In genomic region chr5:172293054-172293744, GRCh38 we compare ENCODE assay signal across 8 cellular contexts. TPM values are rescaled to one million over a fixed set of nuclear protein-coding genes. Genes with fewer than 3 reads are reported as not detected.
A peak's percentile ranks its signal among the peaks of the same experiment; 100 is the strongest.
DNase-seq lines count a peak whose midpoint lies in the region; ATAC-seq and TF ChIP-seq lines count a peak whose summit lies in the region.

No MANE protein-coding gene starts in this region.

- H3K27me3 ChIP-seq in CD4-positive, alpha-beta memory T cell (ENCODE audit: insufficient read depth, low read length) = no peaks in the 10 kb centered on the region

- H3K36me3 ChIP-seq in CD4-positive, alpha-beta memory T cell (ENCODE audit: insufficient read depth, low read length) = no peaks in the 10 kb centered on the region
- H3K36me3 ChIP-seq in mucosa of descending colon (ENCODE audit: low read depth) = no peaks in the 10 kb centered on the region

- H3K9me3 Mint-ChIP-seq in CD4-positive, alpha-beta memory T cell = no peaks in the 10 kb centered on the region
- no peaks in the 10 kb centered on the region for H3K9me3 Mint-ChIP-seq in stimulated activated naive B cell treated with anti-CD40 and anti-IgM and Interleukin-4, amounts not matched to agents 10 μg/mL and 1 μg/mL and 100 μg/mL, for 72 hours

- CTCF ChIA-PET in CD4-positive, alpha-beta memory T cell (lab: Charles Lee; ENCODE audit: partially characterized antibody) = interaction anchor here (0.6 to 5.3 kb wide), 25 partner anchors 8 to 874 kb away, joined by 3 to 57 read pairs (median 4); partner anchors contain the start of genes EFCAB9, STK10 and UBTD2

- H3K27ac ChIP-seq in CD4-positive, alpha-beta memory T cell (ENCODE audit: low read depth, low read length) = no peak overlapping the region

- no peak overlapping the region for H3K4me3 ChIP-seq in CD4-positive, alpha-beta memory T cell (ENCODE audit: low read length in 2 of 2)
- no peak overlapping the region for H3K4me3 ChIP-seq in mucosa of descending colon

- ATAC-seq in GM19372 (IDR thresholded peaks at IDR 0.05; ENCODE audit: low read depth, unreplicated experiment) (peak; percentile 89), HG03521 (IDR thresholded peaks at IDR 0.05; ENCODE audit: unreplicated experiment) (peak; percentile 80), mucosa of descending colon (peak; percentile 100)
- peak; percentile 99 for ATAC-seq in stimulated activated naive B cell treated with anti-CD40 and anti-IgM and Interleukin-4, amounts not matched to agents 10 μg/mL and 1 μg/mL and 100 μg/mL, for 72 hours (replicated peaks)

- H3K4me3 Mint-ChIP-seq in CD4-positive, alpha-beta memory T cell = no peak overlapping the region
- H3K4me3 Mint-ChIP-seq in stimulated activated naive B cell treated with anti-CD40 and anti-IgM and Interleukin-4, amounts not matched to agents 10 μg/mL and 1 μg/mL and 100 μg/mL, for 72 hours = no peak overlapping the region

- peaks cover 0 to 4% (median 2%) of the 10 kb centered on the region in 4 donors for H3K4me1 Mint-ChIP-seq in CD4-positive, alpha-beta memory T cell
- peaks cover 4 to 7% of the 10 kb centered on the region in 2 donors for H3K4me1 Mint-ChIP-seq in stimulated activated naive B cell treated with anti-CD40 and anti-IgM and Interleukin-4, amounts not matched to agents 10 μg/mL and 1 μg/mL and 100 μg/mL, for 72 hours

- no peaks in the 10 kb centered on the region for H3K9me3 ChIP-seq in CD4-positive, alpha-beta memory T cell (ENCODE audit: control insufficient read depth in 1 of 2, low read length in 2 of 2)
- H3K9me3 ChIP-seq in mucosa of descending colon = no peaks in the 10 kb centered on the region

- TF ChIP-seq CTCF in mucosa of descending colon (IDR thresholded peaks at IDR 0.05) = peak; percentile 71

- DNase-seq in CD4-positive, alpha-beta memory T cell = peak; percentile 64 to 73 (median 65)
- DNase-seq in NCI-H774 (lab: John Stamatoyannopoulos, UW) (peak; percentile 50), mucosa of descending colon (peak in 2 of 3 donors; percentile 50 to 71)
- peak; percentile 53 to 67 for DNase-seq in activated CD4-positive, alpha-beta T cell treated with anti-CD3 and anti-CD28 coated beads, Interleukin-2, amount 50 U/mL, for 48 hours
- peak; percentile 7 for DNase-seq in effector CD8-positive, alpha-beta T cell (lab: John Stamatoyannopoulos, UW)
- DNase-seq in stimulated activated naive B cell treated with anti-CD40 and anti-IgM and Interleukin-4, amounts not matched to agents 10 μg/mL and 1 μg/mL and 100 μg/mL, for 72 hours = peak; percentile 52

- peak overlapping the region in 1 of 7 donors; percentile 49 for H3K27ac Mint-ChIP-seq in CD4-positive, alpha-beta memory T cell
- no peak overlapping the region for H3K27ac Mint-ChIP-seq in stimulated activated naive B cell treated with anti-CD40 and anti-IgM and Interleukin-4, amounts not matched to agents 10 μg/mL and 1 μg/mL and 100 μg/mL, for 72 hours

- H3K36me3 Mint-ChIP-seq in CD4-positive, alpha-beta memory T cell = no peaks in the 10 kb centered on the region
- H3K36me3 Mint-ChIP-seq in stimulated activated naive B cell treated with anti-CD40 and anti-IgM and Interleukin-4, amounts not matched to agents 10 μg/mL and 1 μg/mL and 100 μg/mL, for 72 hours = no peaks in the 10 kb centered on the region

- POLR2A ChIA-PET in CD4-positive, alpha-beta memory T cell (lab: Charles Lee; ENCODE audit: partially characterized antibody) = interaction anchor here (0.7 to 1.6 kb wide), 2 partner anchors 10 to 105 kb away, joined by 4 to 7 read pairs; partner anchors contain the start of gene STK10

- no peaks in the 10 kb centered on the region for H3K4me1 ChIP-seq in CD4-positive, alpha-beta memory T cell (ENCODE audit: insufficient read depth, low read length)
- no peaks in the 10 kb centered on the region for H3K4me1 ChIP-seq in mucosa of descending colon (ENCODE audit: low read depth)

- H3K27me3 Mint-ChIP-seq in CD4-positive, alpha-beta memory T cell = peaks cover 2 to 3% of the 10 kb centered on the region in 2 donors
- H3K27me3 Mint-ChIP-seq in stimulated activated naive B cell treated with anti-CD40 and anti-IgM and Interleukin-4, amounts not matched to agents 10 μg/mL and 1 μg/mL and 100 μg/mL, for 72 hours = no peaks in the 10 kb centered on the region

- intact Hi-C loops in CD4-positive, alpha-beta memory T cell (cut with micrococcal nuclease) = loop anchor here (1.0 to 10.0 kb wide), 4 partner anchors 9 to 402 kb away; partner anchors contain the start of gene STK10
- intact Hi-C loops in mucosa of descending colon (cut with DNase I, micrococcal nuclease) = loop anchor here (10.0 kb wide), 1 partner anchor 188 kb away; no protein-coding TSS in a partner anchor

RNA-seq across cellular contexts. Expression of gene UBTD2, which starts 9.6 kb away (rescaled TPM):
- total RNA-seq in CD4-positive, alpha-beta memory T cell = 1 to 10 TPM; 6.3 TPM
- 1 to 10 TPM; 2.2 to 5.8 TPM for polyA plus RNA-seq in CD4-positive, alpha-beta memory T cell
- total RNA-seq in mucosa of descending colon = 10 to 100 TPM; 18.3 to 22.2 (median 20.0) TPM

Comparison
In these comparisons a context has a peak if more than half of its experiments do, and no peak if none do; other contexts are left out.
1. DNase-seq: peak in every context shown above with its lines; median percentile 65 in CD4-positive, alpha-beta memory T cell; 60 in mucosa of descending colon; 60 in activated CD4-positive, alpha-beta T cell treated with anti-CD3 and anti-CD28 coated beads, Interleukin-2, amount 50 U/mL, for 48 hours; 52 in stimulated activated naive B cell treated with anti-CD40 and anti-IgM and Interleukin-4, amounts not matched to agents 10 μg/mL and 1 μg/mL and 100 μg/mL, for 72 hours; 50 in NCI-H774; 7 in effector CD8-positive, alpha-beta T cell.